8 cellular contexts compared by ENCODE assay signal in genomic region chr17:17781591-17782424, GRCh38. TPM values are rescaled to one million over a fixed set of nuclear protein-coding genes. Genes with fewer than 3 reads are reported as not detected.
DNase-seq lines count a peak whose midpoint lies in the region; ATAC-seq and TF ChIP-seq lines count a peak whose summit lies in the region.

No MANE protein-coding gene starts in this region.

- no peak overlapping the region for H2AFZ ChIP-seq in PC-9

- CTCF ChIA-PET in PC-9 (lab: Charles Lee): no interaction called here

- H3K27me3 ChIP-seq in PC-9 (ENCODE audit: insufficient read depth, low read depth): no peaks in the 10 kb centered on the region
- H3K27me3 ChIP-seq in right cardiac atrium (ENCODE audit: control insufficient read depth, insufficient read depth): no peaks in the 10 kb centered on the region

- H3K4me2 ChIP-seq in PC-9: peak overlapping the region; percentile 62

- H3K4me1 Mint-ChIP-seq in progenitor cell of endocrine pancreas (ENCODE audit: low read depth): peaks cover 46% of the 10 kb centered on the region

- BruUV-seq in PC-9 (replicated peaks; lab: Mats Ljungman, UMichigan): no TSS peak

- H3F3A ChIP-seq in PC-9 (ENCODE audit: insufficient read depth, low read depth): peaks cover 28% of the 10 kb centered on the region; the same call in 1 of the 2 replicates

- DNase-seq in stimulated activated CD4-positive, alpha-beta T cell treated with anti-CD3 and anti-CD28 coated beads, Interleukin-15, amount 100 ng/mL, for 24 hours: peak; percentile 48
- DNase-seq in stimulated activated CD4-positive, alpha-beta T cell treated with anti-CD3 and anti-CD28 coated beads, Interleukin-2, amount 100 ng/mL, for 48 hours: no peak
- DNase-seq in PC-9 (peak in 1 of 2 experiments; percentile 63), astrocyte of the cerebellum (ENCODE audit: low read depth) (no peak), right cardiac atrium (peak; percentile 79 to 94 (median 93)), progenitor cell of endocrine pancreas (ENCODE audit: low spot score, unreplicated experiment) (peak; percentile 36)

- no peak overlapping the region for H3K27ac ChIP-seq in PC-9
- peak overlapping the region; percentile 60 for H3K27ac ChIP-seq in right cardiac atrium (ENCODE audit: low read length)

- no peaks in the 10 kb centered on the region for H3K27me3 Mint-ChIP-seq in progenitor cell of endocrine pancreas

- H3K9me3 ChIP-seq in PC-9 (ENCODE audit: insufficient read depth, low read depth): no peaks in the 10 kb centered on the region
- H3K9me3 ChIP-seq in right cardiac atrium (ENCODE audit: control insufficient read depth, low read length): no peaks in the 10 kb centered on the region

- H3K4me3 Mint-ChIP-seq in progenitor cell of endocrine pancreas (ENCODE audit: low read depth): peak overlapping the region; percentile 66

- peaks cover 37% of the 10 kb centered on the region for H3K79me2 ChIP-seq in PC-9 (ENCODE audit: low read depth)

- H3K4me1 ChIP-seq in PC-9 (replicated peaks; ENCODE audit: insufficient read depth) (peaks cover 16% of the 10 kb centered on the region), right cardiac atrium (ENCODE audit: control insufficient read depth, insufficient read depth, low read length) (peaks cover 30% of the 10 kb centered on the region)

- H3K9me2 ChIP-seq in PC-9 (ENCODE audit: insufficient read depth): no peaks in the 10 kb centered on the region

- H3K36me3 ChIP-seq in PC-9 (ENCODE audit: low read depth): no peaks in the 10 kb centered on the region

- peaks cover 77% of the 10 kb centered on the region for H4K20me1 ChIP-seq in PC-9 (ENCODE audit: insufficient read depth)

- in situ Hi-C loops in astrocyte of the cerebellum (cut with HindIII; ENCODE audit: low sequenced_read_pairs): no loop called here

- H3K27ac Mint-ChIP-seq in progenitor cell of endocrine pancreas: no peak overlapping the region

- intact Hi-C loops in PC-9 (cut with micrococcal nuclease; ENCODE audit: unreplicated experiment): loop anchor here (1.0 to 2.0 kb wide), 2 partner anchors 53 to 97 kb away; no protein-coding TSS in a partner anchor
- intact Hi-C loops in right cardiac atrium (cut with DNase I): loop anchor here in 2 of 4 donors (10.0 kb wide), 1 partner anchor 97 kb away; the partner anchor contains the start of gene RAI1 (in 2 of the 2)

- 2% methylated on average over 74 of the region's 75 CpGs for WGBS in right cardiac atrium

- TF ChIP-seq CTCF in PC-9 (conservative IDR thresholded peaks at IDR 0.05): no peak
- TF ChIP-seq CTCF in astrocyte of the cerebellum (IDR thresholded peaks at IDR 0.05; ENCODE audit: low read depth, low read length, missing control alignments): no peak
- no peak for TF ChIP-seq CTCF in progenitor cell of endocrine pancreas (IDR thresholded peaks at IDR 0.05; ENCODE audit: unreplicated experiment)

- no peaks in the 10 kb centered on the region for H3K36me3 Mint-ChIP-seq in progenitor cell of endocrine pancreas (ENCODE audit: insufficient read depth)

- ATAC-seq in right cardiac atrium (peak; percentile 66 to 70), HG03025 (IDR thresholded peaks at IDR 0.05; ENCODE audit: low FRiP score, unreplicated experiment) (no peak), GM21529 (IDR thresholded peaks at IDR 0.05; ENCODE audit: unreplicated experiment) (no peak)

- POLR2A ChIA-PET in PC-9 (lab: Charles Lee; ENCODE audit: unreplicated experiment): interaction anchor here (1.0 kb wide), 1 partner anchor 56 kb away, joined by 7 read pairs; no protein-coding TSS in a partner anchor

- H3K9me3 Mint-ChIP-seq in progenitor cell of endocrine pancreas (ENCODE audit: low read depth): no peaks in the 10 kb centered on the region

- H3K4me3 ChIP-seq in PC-9 (peak overlapping the region; percentile 41; the same call in 1 of the 2 replicates), astrocyte of the cerebellum (ENCODE audit: low read depth, low read length) (peak overlapping the region; percentile 37), right cardiac atrium (ENCODE audit: low read length) (peak overlapping the region; percentile 53)

RNA-seq across cellular contexts. Expression of gene SREBF1, which starts 55.0 kb away (rescaled TPM):
- 243 and 360 TPM in 2 replicates for total RNA-seq in PC-9 (2021)
- total RNA-seq in right cardiac atrium: 10 to 100 TPM; 28.7 to 41.6 (median 36.2) TPM
- polyA plus RNA-seq in right cardiac atrium: 45.7 TPM
- 85.0 and 98.9 TPM in 2 replicates for total RNA-seq in progenitor cell of endocrine pancreas

Comparison
In these comparisons a context has a peak if more than half of its experiments do, and no peak if none do; other contexts are left out.
1. DNase-seq: peak in stimulated activated CD4-positive, alpha-beta T cell treated with anti-CD3 and anti-CD28 coated beads, Interleukin-15, amount 100 ng/mL, for 24 hours (single experiment), right cardiac atrium (3 of 3) and progenitor cell of endocrine pancreas (single experiment); none in stimulated activated CD4-positive, alpha-beta T cell treated with anti-CD3 and anti-CD28 coated beads, Interleukin-2, amount 100 ng/mL, for 48 hours (0 of 2) and astrocyte of the cerebellum (single experiment).
2. ATAC-seq: peak in right cardiac atrium (2 of 2); none in HG03025 (single experiment) and GM21529 (single experiment).
3. Peak in every context shown above with its lines, with median percentiles within 50 percentile points of each other: H3K4me3 ChIP-seq.